ENCODE assay signal across 17 cellular contexts in genomic region chrX:80354966-80355465, GRCh38.
"Had no signal": no experiment of that assay in that cellular context is flagged by ENCODE, and none has a peak within 500 bp of the region (broad histone marks: within the 10 kb centered on the region; RNA-seq: fewer than 3 reads in every experiment).

No MANE protein-coding gene starts in this region.

- DNase-seq: activated CD4-positive, alpha-beta T cell treated with anti-CD3 and anti-CD28 coated beads for 1 hour; activated naive CD8-positive, alpha-beta T cell treated with anti-CD3 and anti-CD28 coated beads, Interleukin-2, amount 10 ng/mL, durations not matched to agents 7 days and 5 days; amygdala; dorsolateral prefrontal cortex; endodermal cell; foreskin fibroblast; mesendoderm; naive thymus-derived CD8-positive, alpha-beta T cell; ovary; right lobe of liver; small intestine; stimulated activated CD4-positive, alpha-beta T cell treated with anti-CD3 and anti-CD28 coated beads, Interleukin-4, amount 100 ng/mL, for 1 hour; stimulated activated naive CD8-positive, alpha-beta T cell treated with anti-CD3 and anti-CD28 coated beads, Interleukin-15, amount 100 ng/mL, for 72 hours had no signal

- H3K27me3 ChIP-seq: hepatocyte, ovary, right lobe of liver, suprapubic skin had no signal

- ATAC-seq: naive thymus-derived CD8-positive, alpha-beta T cell; right lobe of liver; stimulated activated naive CD8-positive, alpha-beta T cell treated with anti-CD3 and anti-CD28 coated beads, Interleukin-15, amount 100 ng/mL, for 72 hours had no signal

- H3K27ac ChIP-seq: dorsolateral prefrontal cortex, epithelial cell of prostate, hepatocyte, ovary, right lobe of liver, suprapubic skin, VCaP had no signal

- H3K9me3 ChIP-seq: ovary, right lobe of liver, suprapubic skin had no signal

- H3K4me3 ChIP-seq: dorsolateral prefrontal cortex, hepatocyte, ovary, right lobe of liver, suprapubic skin had no signal

- H3K4me1 ChIP-seq: right lobe of liver, suprapubic skin had no signal

- H3K36me3 ChIP-seq: ovary, right lobe of liver, suprapubic skin had no signal
